8 cellular contexts compared by ENCODE assay signal in genomic region chrX:44542567-44543325, GRCh38.
A peak's percentile ranks its signal among the peaks of the same experiment; 100 is the strongest.
DNase-seq lines count a peak whose midpoint lies in the region; ATAC-seq and TF ChIP-seq lines count a peak whose summit lies in the region.

Gene FUNDC1 (minus strand): TSS chrX:44542859. CDS start chrX:44542832, 27 bp downstream.

- H3K27ac ChIP-seq in RWPE2 (ENCODE audit: poor library complexity, severe bottlenecking) = peak within 1 kb of the TSS; percentile 43

- peak; percentile 99 for ATAC-seq in RWPE2 (ENCODE audit: low read depth)

- peak within 1 kb of the TSS; percentile 89 to 99 (median 92) for H3K27ac Mint-ChIP-seq in nephron
- H3K27ac Mint-ChIP-seq in stimulated activated naive CD8-positive, alpha-beta T cell treated with anti-CD3 and anti-CD28 coated beads, Interleukin-15, Interleukin-2, amounts not matched to agents 100 ng/mL and 50 ng/mL, for 24 hours = peak within 1 kb of the TSS; percentile 77

- peaks cover 14% of the 10 kb centered on the region for H3K36me3 ChIP-seq in RWPE2 (ENCODE audit: low read depth)

- peaks cover 9% of the 10 kb centered on the region for H3K9me3 Mint-ChIP-seq in nephron
- no peaks in the 10 kb centered on the region for H3K9me3 Mint-ChIP-seq in stimulated activated naive CD8-positive, alpha-beta T cell treated with anti-CD3 and anti-CD28 coated beads, Interleukin-15, Interleukin-2, amounts not matched to agents 100 ng/mL and 50 ng/mL, for 24 hours

- no peaks in the 10 kb centered on the region for H3K4me1 ChIP-seq in RWPE2 (ENCODE audit: insufficient read depth, poor library complexity, severe bottlenecking)

- H3K9me3 ChIP-seq in RWPE2 (ENCODE audit: severe bottlenecking) = no peaks in the 10 kb centered on the region

- peak within 1 kb of the TSS; percentile 94 to 96 (median 96) for H3K4me3 Mint-ChIP-seq in nephron
- peak within 1 kb of the TSS; percentile 84 for H3K4me3 Mint-ChIP-seq in stimulated activated naive CD8-positive, alpha-beta T cell treated with anti-CD3 and anti-CD28 coated beads, Interleukin-15, Interleukin-2, amounts not matched to agents 100 ng/mL and 50 ng/mL, for 24 hours

- no peaks in the 10 kb centered on the region for H3K27me3 Mint-ChIP-seq in nephron (ENCODE audit: low read depth)
- H3K27me3 Mint-ChIP-seq in stimulated activated naive CD8-positive, alpha-beta T cell treated with anti-CD3 and anti-CD28 coated beads, Interleukin-15, Interleukin-2, amounts not matched to agents 100 ng/mL and 50 ng/mL, for 24 hours = no peaks in the 10 kb centered on the region

- no peak for TF ChIP-seq CTCF in RWPE2 (IDR thresholded peaks at IDR 0.05; ENCODE audit: poor library complexity, severe bottlenecking)
- TF ChIP-seq CTCF in fibroblast of pulmonary artery (IDR thresholded peaks at IDR 0.05; ENCODE audit: low read length, missing control alignments) = peak; percentile 27
- TF ChIP-seq CTCF in nephron (IDR thresholded peaks at IDR 0.05; ENCODE audit: unreplicated experiment in 3 of 3) = peak; percentile 16 to 41 (median 16)

- peaks cover 9% of the 10 kb centered on the region for H3K4me1 Mint-ChIP-seq in nephron
- H3K4me1 Mint-ChIP-seq in stimulated activated naive CD8-positive, alpha-beta T cell treated with anti-CD3 and anti-CD28 coated beads, Interleukin-15, Interleukin-2, amounts not matched to agents 100 ng/mL and 50 ng/mL, for 24 hours (ENCODE audit: low read depth) = peaks cover 17% of the 10 kb centered on the region

- H3K27me3 ChIP-seq in RWPE2 (ENCODE audit: insufficient read depth, poor library complexity, severe bottlenecking) = no peaks in the 10 kb centered on the region

- H3K4me3 ChIP-seq in RWPE2 (ENCODE audit: severe bottlenecking) (peak within 1 kb of the TSS; percentile 67), fibroblast of pulmonary artery (replicated peaks; ENCODE audit: low read depth, low read length) (peak within 1 kb of the TSS; percentile 76)

- peak; percentile 92 for DNase-seq in EL
- peak; percentile 70 for DNase-seq in GOT3 (lab: John Stamatoyannopoulos, UW)
- peak; percentile 84 for DNase-seq in LoVo (ENCODE audit: low spot score)
- peak; percentile 87 for DNase-seq in RWPE2 (ENCODE audit: low spot score)
- DNase-seq in activated effector memory CD4-positive, alpha-beta T cell treated with Interleukin-2 at 50 U/mL for 16 hours = peak; percentile 80
- DNase-seq in fibroblast of pulmonary artery (ENCODE audit: low read depth) = peak; percentile 95

- H3K36me3 Mint-ChIP-seq in nephron (ENCODE audit: low read depth) = peaks cover 18% of the 10 kb centered on the region
- H3K36me3 Mint-ChIP-seq in stimulated activated naive CD8-positive, alpha-beta T cell treated with anti-CD3 and anti-CD28 coated beads, Interleukin-15, Interleukin-2, amounts not matched to agents 100 ng/mL and 50 ng/mL, for 24 hours (ENCODE audit: low read depth) = peaks cover 7% of the 10 kb centered on the region

Comparison
In these comparisons a context has a peak if more than half of its experiments do, and no peak if none do; other contexts are left out.
1. Peak in every context shown above with its lines: DNase-seq, ATAC-seq, H3K4me3 ChIP-seq and H3K27ac ChIP-seq.